ENCODE assay signal across 8 cellular contexts in genomic region chr22:41197808-41198585, GRCh38. TPM values are rescaled to one million over a fixed set of nuclear protein-coding genes. Genes with fewer than 3 reads are reported as not detected.
A peak's percentile ranks its signal among the peaks of the same experiment; 100 is the strongest.
DNase-seq lines count a peak whose midpoint lies in the region; ATAC-seq and TF ChIP-seq lines count a peak whose summit lies in the region.

No MANE protein-coding gene starts in this region.

- peak overlapping the region; percentile 53 for H3K4me3 ChIP-seq in HFF-Myc (replicated peaks; ENCODE audit: low read depth, low read length)

- DNase-seq in Calu3 = peak; percentile 66
- no peak for DNase-seq in HFF-Myc (ENCODE audit: extremely low read depth, low read depth)
- DNase-seq in NCI-H774 (lab: John Stamatoyannopoulos, UW) = peak; percentile 9
- peak; percentile 32 for DNase-seq in activated T-helper 1 cell treated with Interleukin-2 at 50 U/mL for 16 hours (ENCODE audit: low read depth)
- DNase-seq in head of caudate nucleus = peak in 37 of 42 donors; percentile 39 to 82 (median 63)
- peak; percentile 47 for DNase-seq in retina
- DNase-seq in AG08396 (ENCODE audit: low spot score) = no peak

- CTCF ChIA-PET in Calu3 (lab: Charles Lee) = interaction anchor here (0.5 to 1.5 kb wide), 7 partner anchors 8 to 514 kb away, joined by 3 to 8 read pairs (median 4); partner anchors contain the start of gene ZC3H7B

- no peaks in the 10 kb centered on the region for H3K9me3 Mint-ChIP-seq in Calu3 (ENCODE audit: low read depth, unreplicated experiment)

- H3K4me3 Mint-ChIP-seq in Calu3 (ENCODE audit: low read depth, unreplicated experiment) = peak overlapping the region; percentile 87

- peaks cover 30% of the 10 kb centered on the region for H3K4me1 Mint-ChIP-seq in Calu3 (ENCODE audit: low read depth, unreplicated experiment)

- H3K27ac Mint-ChIP-seq in Calu3 (ENCODE audit: unreplicated experiment) = peak overlapping the region; percentile 0

- intact Hi-C loops in Calu3 (cut with micrococcal nuclease; ENCODE audit: unreplicated experiment) = no loop called here
- intact Hi-C loops in head of caudate nucleus (cut with DNase I) = loop anchor here (10.0 kb wide), 1 partner anchor 103 kb away; the partner anchor contains the start of gene EP300

- H3K36me3 Mint-ChIP-seq in Calu3 (ENCODE audit: insufficient read depth, unreplicated experiment) = peaks cover 27% of the 10 kb centered on the region

- no peak for TF ChIP-seq CTCF in Calu3 (IDR thresholded peaks at IDR 0.05; ENCODE audit: unreplicated experiment)
- no peak for TF ChIP-seq CTCF in HFF-Myc (IDR thresholded peaks at IDR 0.05; ENCODE audit: low read depth, low read length, missing control alignments)

- ATAC-seq in HG03571 (IDR thresholded peaks at IDR 0.05; ENCODE audit: unreplicated experiment) = no peak

- no TSS peak for BruUV-seq in Calu3 (replicated peaks; lab: Mats Ljungman, UMichigan)

- no peaks in the 10 kb centered on the region for H3K27me3 Mint-ChIP-seq in Calu3 (ENCODE audit: unreplicated experiment)

RNA-seq across cellular contexts. Expression of gene L3MBTL2, which starts 7.1 kb away (rescaled TPM):
- 27.0 and 28.2 TPM in 2 replicates for total RNA-seq in Calu3 (2022)

RNA-seq across cellular contexts. Expression of gene CHADL, which starts 42.7 kb away (rescaled TPM):
- 0.73 and 1.5 TPM in 2 replicates for total RNA-seq in Calu3 (2022)

Comparison
In these comparisons a context has a peak if more than half of its experiments do, and no peak if none do; other contexts are left out.
1. DNase-seq: peak in Calu3 (single experiment), NCI-H774 (single experiment), activated T-helper 1 cell treated with Interleukin-2 at 50 U/mL for 16 hours (single experiment), head of caudate nucleus (37 of 42) and retina (single experiment); none in HFF-Myc (single experiment) and AG08396 (single experiment).